ENCODE assay signal across 8 cellular contexts in the genomic region with DNA sequence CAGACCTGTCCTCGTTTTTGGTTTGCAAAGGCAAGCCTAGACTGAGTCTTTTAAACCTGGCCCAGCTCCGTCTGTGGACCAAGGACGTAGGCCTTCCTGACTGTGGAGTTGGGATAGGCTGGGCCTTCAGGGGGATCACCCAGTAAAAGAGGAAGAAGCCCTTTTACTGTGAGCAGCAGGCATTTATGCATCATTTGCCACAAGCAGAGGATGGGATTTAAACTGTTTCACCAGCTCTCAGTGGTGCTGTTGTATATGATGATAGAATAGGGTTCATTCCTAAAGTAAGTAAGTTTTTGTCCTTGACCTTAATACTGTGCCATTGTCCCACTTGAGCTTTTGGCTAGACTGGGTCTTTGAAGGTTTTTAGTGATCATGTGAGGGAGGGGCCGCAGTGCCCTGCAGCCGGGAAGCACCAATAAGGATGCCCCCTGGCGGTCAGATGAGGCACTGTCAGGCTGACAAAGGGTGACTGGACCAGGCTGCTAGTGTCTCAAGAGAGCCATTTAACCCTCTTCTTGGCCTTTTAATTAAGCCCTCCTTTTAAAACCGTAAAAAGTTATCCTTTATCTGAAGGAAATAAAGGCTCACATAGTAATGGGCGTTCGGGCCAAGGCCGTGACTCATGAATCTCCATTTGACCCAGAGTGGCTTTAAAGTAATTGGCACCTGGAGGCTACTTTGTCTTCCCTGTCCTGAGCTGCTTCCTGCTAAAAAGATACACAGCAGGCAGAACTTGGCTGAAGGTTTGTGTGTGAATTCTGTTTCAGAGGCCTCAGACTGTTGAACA.
A peak's percentile ranks its signal among the peaks of the same experiment; 100 is the strongest.
DNase-seq lines count a peak whose midpoint lies in the region; ATAC-seq and TF ChIP-seq lines count a peak whose summit lies in the region.

No MANE protein-coding gene starts in this region.

- CTCF ChIA-PET in HEK293 (lab: Yijun Ruan, JAX), result interaction anchor here (0.5 to 3.7 kb wide), 31 partner anchors 9 to 252 kb away, joined by 3 to 28 read pairs (median 4); a partner anchor contains a TSS
- CTCF ChIA-PET in OCI-LY7 (lab: Charles Lee; ENCODE audit: unreplicated experiment), result no interaction called here

- no peaks in the 10 kb centered on the region for H3K27me3 Mint-ChIP-seq in activated T-cell treated with anti-CD3 and anti-CD28 coated beads, Interleukin-2, amount 50 U/mL, for 24 hours
- H3K27me3 Mint-ChIP-seq in neural crest cell (ENCODE audit: low read depth), result no peaks in the 10 kb centered on the region
- no peaks in the 10 kb centered on the region for H3K27me3 Mint-ChIP-seq in stimulated activated naive CD8-positive, alpha-beta T cell treated with anti-CD3 and anti-CD28 coated beads, Interleukin-15, amount 100 ng/mL, for 72 hours

- no peak overlapping the region for H3K27ac ChIP-seq in HEK293 (ENCODE audit: extremely low read depth, low read depth, low read length)
- no peak overlapping the region for H3K27ac ChIP-seq in OCI-LY7 (ENCODE audit: low read depth, low read length, poor library complexity, severe bottlenecking)

- in situ Hi-C loops in Caki2 (cut with HindIII; ENCODE audit: low pct_unique_long_range_greater_than_20kb, low sequenced_read_pairs), result no loop called here

- peak; percentile 73 for DNase-seq in Caki2 (ENCODE audit: low read depth)
- peak; percentile 65 for DNase-seq in OCI-LY7 (ENCODE audit: low spot score)
- DNase-seq in activated T-cell treated with anti-CD3 and anti-CD28 coated beads, Interleukin-2, amount 50 U/mL, for 24 hours, result peak; percentile 77
- DNase-seq in fibroblast of peridontal ligament (ENCODE audit: extremely low read depth), result peak; percentile 54
- peak; percentile 74 for DNase-seq in neural crest cell (ENCODE audit: low read depth, low spot score)
- peak; percentile 38 to 58 for DNase-seq in stimulated activated naive CD8-positive, alpha-beta T cell treated with anti-CD3 and anti-CD28 coated beads, Interleukin-15, amount 100 ng/mL, for 72 hours

- H3K36me3 ChIP-seq in HEK293 (ENCODE audit: control insufficient read depth in 2 of 2, insufficient read depth in 1 of 2, low read length in 2 of 2), result peaks cover under 1 to 93% of the 10 kb centered on the region in 2 experiments; a peak in 2 of 3 replicates
- H3K36me3 ChIP-seq in OCI-LY7 (ENCODE audit: insufficient read depth, low read length), result peaks cover 96% of the 10 kb centered on the region

- no peak overlapping the region for H3K4me3 Mint-ChIP-seq in activated T-cell treated with anti-CD3 and anti-CD28 coated beads, Interleukin-2, amount 50 U/mL, for 24 hours
- H3K4me3 Mint-ChIP-seq in neural crest cell, result no peak overlapping the region
- H3K4me3 Mint-ChIP-seq in stimulated activated naive CD8-positive, alpha-beta T cell treated with anti-CD3 and anti-CD28 coated beads, Interleukin-15, amount 100 ng/mL, for 72 hours, result no peak overlapping the region

- TF ChIP-seq CTCF in HEK293 (tag by site-specific recombination; IDR thresholded peaks at IDR 0.05), result no peak; the same call in 1 of the 2 replicates
- peak; percentile 87 for TF ChIP-seq CTCF in OCI-LY7 (conservative IDR thresholded peaks at IDR 0.05; ENCODE audit: low read length)
- TF ChIP-seq CTCF in neural crest cell (conservative IDR thresholded peaks at IDR 0.05), result peak; percentile 99

- peaks cover 21% of the 10 kb centered on the region for H3K4me1 Mint-ChIP-seq in activated T-cell treated with anti-CD3 and anti-CD28 coated beads, Interleukin-2, amount 50 U/mL, for 24 hours (ENCODE audit: low read depth)
- no peaks in the 10 kb centered on the region for H3K4me1 Mint-ChIP-seq in neural crest cell
- H3K4me1 Mint-ChIP-seq in stimulated activated naive CD8-positive, alpha-beta T cell treated with anti-CD3 and anti-CD28 coated beads, Interleukin-15, amount 100 ng/mL, for 72 hours, result peaks cover 33% of the 10 kb centered on the region

- no peak overlapping the region for H3K4me2 ChIP-seq in OCI-LY7 (ENCODE audit: low read length)

- no peaks in the 10 kb centered on the region for H4K20me1 ChIP-seq in OCI-LY7 (ENCODE audit: insufficient read depth, low read length)

- BruUV-seq in OCI-LY7 (replicated peaks; lab: Mats Ljungman, UMichigan), result no TSS peak

- H3K4me3 ChIP-seq in HEK293 (ENCODE audit: low read depth, low read length) (no peak overlapping the region), OCI-LY7 (ENCODE audit: low read depth, low read length, poor library complexity, severe bottlenecking) (no peak overlapping the region)

- peak overlapping the region; percentile 67 for H3K27ac Mint-ChIP-seq in activated T-cell treated with anti-CD3 and anti-CD28 coated beads, Interleukin-2, amount 50 U/mL, for 24 hours
- H3K27ac Mint-ChIP-seq in neural crest cell (ENCODE audit: unreplicated experiment), result no peak overlapping the region
- H3K27ac Mint-ChIP-seq in stimulated activated naive CD8-positive, alpha-beta T cell treated with anti-CD3 and anti-CD28 coated beads, Interleukin-15, amount 100 ng/mL, for 72 hours, result peak overlapping the region in 1 of 2 donors; percentile 26

- no peaks in the 10 kb centered on the region for H3K79me2 ChIP-seq in OCI-LY7 (ENCODE audit: insufficient read depth, low read depth, low read length)

- H3K9me3 ChIP-seq in HEK293 (ENCODE audit: control insufficient read depth, insufficient read depth, low read depth, low read length) (no peaks in the 10 kb centered on the region), OCI-LY7 (ENCODE audit: low read length) (no peaks in the 10 kb centered on the region)

- peaks cover 93% of the 10 kb centered on the region for H3K36me3 Mint-ChIP-seq in activated T-cell treated with anti-CD3 and anti-CD28 coated beads, Interleukin-2, amount 50 U/mL, for 24 hours (ENCODE audit: low read depth)
- H3K36me3 Mint-ChIP-seq in neural crest cell (ENCODE audit: low read depth), result peaks cover 6% of the 10 kb centered on the region

- no peaks in the 10 kb centered on the region for H3K9me2 ChIP-seq in OCI-LY7 (ENCODE audit: insufficient read depth, low read length)

- no peak overlapping the region for H2AFZ ChIP-seq in OCI-LY7 (ENCODE audit: low read length)

- intact Hi-C loops in OCI-LY7 (cut with micrococcal nuclease; ENCODE audit: unreplicated experiment), result loop anchor here (1.0 to 5.0 kb wide), 4 partner anchors 127 to 328 kb away; a partner anchor contains a TSS

- POLR2A ChIA-PET in HEK293 (lab: Yijun Ruan, JAX) (interaction anchor here (0.5 to 0.6 kb wide), 2 partner anchors 15 to 122 kb away, joined by 3 to 5 read pairs; no protein-coding TSS in a partner anchor), OCI-LY7 (lab: Charles Lee) (interaction anchor here (0.6 to 1.3 kb wide), 3 partner anchors 12 to 186 kb away, joined by 3 read pairs; no protein-coding TSS in a partner anchor)

- H3K4me1 ChIP-seq in HEK293 (ENCODE audit: control insufficient read depth, insufficient read depth, low read length) (no peaks in the 10 kb centered on the region), OCI-LY7 (ENCODE audit: insufficient read depth, low read length, poor library complexity, severe bottlenecking) (no peaks in the 10 kb centered on the region)

- H3K9me3 Mint-ChIP-seq in activated T-cell treated with anti-CD3 and anti-CD28 coated beads, Interleukin-2, amount 50 U/mL, for 24 hours, result no peaks in the 10 kb centered on the region
- no peaks in the 10 kb centered on the region for H3K9me3 Mint-ChIP-seq in neural crest cell
- no peaks in the 10 kb centered on the region for H3K9me3 Mint-ChIP-seq in stimulated activated naive CD8-positive, alpha-beta T cell treated with anti-CD3 and anti-CD28 coated beads, Interleukin-15, amount 100 ng/mL, for 72 hours

- ATAC-seq in stimulated activated naive CD8-positive, alpha-beta T cell treated with anti-CD3 and anti-CD28 coated beads, Interleukin-15, amount 100 ng/mL, for 72 hours, result no peak
- no peak for ATAC-seq in HG03135 (IDR thresholded peaks at IDR 0.05; ENCODE audit: unreplicated experiment)

TF ChIP-seq in HEK293, 187 proteins besides CTCF, POLR2A, EP300 and RAD21:
- TF ChIP-seq, protein P1, sequence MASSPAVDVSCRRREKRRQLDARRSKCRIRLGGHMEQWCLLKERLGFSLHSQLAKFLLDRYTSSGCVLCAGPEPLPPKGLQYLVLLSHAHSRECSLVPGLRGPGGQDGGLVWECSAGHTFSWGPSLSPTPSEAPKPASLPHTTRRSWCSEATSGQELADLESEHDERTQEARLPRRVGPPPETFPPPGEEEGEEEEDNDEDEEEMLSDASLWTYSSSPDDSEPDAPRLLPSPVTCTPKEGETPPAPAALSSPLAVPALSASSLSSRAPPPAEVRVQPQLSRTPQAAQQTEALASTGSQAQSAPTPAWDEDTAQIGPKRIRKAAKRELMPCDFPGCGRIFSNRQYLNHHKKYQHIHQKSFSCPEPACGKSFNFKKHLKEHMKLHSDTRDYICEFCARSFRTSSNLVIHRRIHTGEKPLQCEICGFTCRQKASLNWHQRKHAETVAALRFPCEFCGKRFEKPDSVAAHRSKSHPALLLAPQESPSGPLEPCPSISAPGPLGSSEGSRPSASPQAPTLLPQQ (tag by site-specific recombination; IDR thresholded peaks at IDR 0.05), result no peak
- no peak for TF ChIP-seq TCF7L2 (IDR thresholded peaks at IDR 0.05; ENCODE audit: borderline replicate concordance, low read depth, low read length)
- no peak for TF ChIP-seq SETDB1 (IDR thresholded peaks at IDR 0.05; ENCODE audit: insufficient read length, low read length)
- no peak for TF ChIP-seq MZF1 (tag by site-specific recombination; IDR thresholded peaks at IDR 0.05; ENCODE audit: borderline replicate concordance)
- 0 out of 2 replicates have a peak, but pooled peaks have one; percentile 18 for TF ChIP-seq ZBTB8A (tag by site-specific recombination; IDR thresholded peaks at IDR 0.05)
- TF ChIP-seq ZNF701 (tag by site-specific recombination; IDR thresholded peaks at IDR 0.05), result no peak
- peak; percentile 19 for TF ChIP-seq ZNF654 (tag by site-specific recombination; IDR thresholded peaks at IDR 0.05; ENCODE audit: low read depth)
- TF ChIP-seq, protein P2, sequence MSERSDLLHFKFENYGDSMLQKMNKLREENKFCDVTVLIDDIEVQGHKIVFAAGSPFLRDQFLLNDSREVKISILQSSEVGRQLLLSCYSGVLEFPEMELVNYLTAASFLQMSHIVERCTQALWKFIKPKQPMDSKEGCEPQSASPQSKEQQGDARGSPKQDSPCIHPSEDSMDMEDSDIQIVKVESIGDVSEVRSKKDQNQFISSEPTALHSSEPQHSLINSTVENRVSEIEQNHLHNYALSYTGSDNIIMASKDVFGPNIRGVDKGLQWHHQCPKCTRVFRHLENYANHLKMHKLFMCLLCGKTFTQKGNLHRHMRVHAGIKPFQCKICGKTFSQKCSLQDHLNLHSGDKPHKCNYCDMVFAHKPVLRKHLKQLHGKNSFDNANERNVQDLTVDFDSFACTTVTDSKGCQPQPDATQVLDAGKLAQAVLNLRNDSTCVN (tag by site-specific recombination; optimal IDR thresholded peaks at IDR 0.05), result no peak
- TF ChIP-seq ZNF596 (tag by site-specific recombination; IDR thresholded peaks at IDR 0.05), result no peak
TF ChIP-seq in HEK293: peak in this region for 2.
